In the genomic region with DNA sequence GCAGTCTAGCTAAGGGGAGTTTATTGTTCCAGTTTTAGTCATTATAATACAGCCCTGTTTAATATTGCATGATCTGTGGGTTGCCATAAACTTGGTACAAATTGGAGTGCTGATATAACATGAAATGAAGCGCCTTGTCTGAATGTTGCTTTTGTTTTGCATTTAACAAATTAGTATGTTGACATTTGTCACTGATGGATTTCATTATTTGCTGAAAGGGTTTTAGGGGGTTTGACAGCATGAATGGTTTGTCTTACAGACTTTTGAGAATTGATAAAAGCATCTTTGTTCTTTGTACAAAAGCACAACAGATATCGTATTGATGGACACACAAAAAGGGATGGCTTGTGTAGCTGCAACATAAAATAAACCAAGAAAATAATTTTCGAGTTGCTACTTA, we compare ENCODE assay signal across 19 cellular contexts.
A peak's percentile ranks its signal among the peaks of the same experiment; 100 is the strongest.
DNase-seq lines count a peak whose midpoint lies in the region; ATAC-seq and TF ChIP-seq lines count a peak whose summit lies in the region.
"Had no signal": no experiment of that assay in that cellular context is flagged by ENCODE, and none has a peak within 500 bp of the region (broad histone marks: within the 10 kb centered on the region; RNA-seq: fewer than 3 reads in every experiment).

No MANE protein-coding gene starts in this region.

- no peaks in the 10 kb centered on the region for H3K9me3 Mint-ChIP-seq in HFFc6
- H3K9me3 Mint-ChIP-seq: activated CD8-positive, alpha-beta T cell treated with anti-CD3 and anti-CD28 coated beads for 36 hours; CD4-positive, CD25-positive, alpha-beta regulatory T cell had no signal

- peak overlapping the region; percentile 75 for H3K4me2 ChIP-seq in skeletal muscle satellite cell (ENCODE audit: low read length)

- peaks cover 83% of the 10 kb centered on the region for H3K4me1 Mint-ChIP-seq in HFFc6 (ENCODE audit: low read depth)

- ATAC-seq in GM18858 (IDR thresholded peaks at IDR 0.05; ENCODE audit: unreplicated experiment) (no peak), GM21423 (IDR thresholded peaks at IDR 0.05; ENCODE audit: unreplicated experiment) (no peak), GM19328 (IDR thresholded peaks at IDR 0.05; ENCODE audit: unreplicated experiment) (no peak)
- ATAC-seq: activated CD4-positive, CD25-positive, alpha-beta regulatory T cell treated with anti-CD3 and anti-CD28 coated beads, Interleukin-2, amount 50 U/mL, for 24 hours; activated CD8-positive, alpha-beta T cell treated with anti-CD3 and anti-CD28 coated beads for 36 hours; K562 had no signal

- H3K9me3 ChIP-seq in skeletal muscle satellite cell (replicated peaks; ENCODE audit: low read length): no peaks in the 10 kb centered on the region
- no peaks in the 10 kb centered on the region for H3K9me3 ChIP-seq in SJCRH30 (replicated peaks)

- no peaks in the 10 kb centered on the region for H3K36me3 Mint-ChIP-seq in HFFc6 (ENCODE audit: low read depth)

- peak overlapping the region; percentile 85 for H3K27ac Mint-ChIP-seq in HFFc6
- H3K27ac Mint-ChIP-seq: activated CD8-positive, alpha-beta T cell treated with anti-CD3 and anti-CD28 coated beads for 36 hours; CD4-positive, CD25-positive, alpha-beta regulatory T cell had no signal

- H3K4me1 ChIP-seq in skeletal muscle satellite cell (ENCODE audit: control insufficient read depth, insufficient read depth, low read length): peaks cover 72% of the 10 kb centered on the region
- peaks cover 26% of the 10 kb centered on the region for H3K4me1 ChIP-seq in SJCRH30

- peak overlapping the region; percentile 81 for H3K9ac ChIP-seq in skeletal muscle satellite cell (ENCODE audit: low read depth, low read length)

- H3K27me3 ChIP-seq in layer of hippocampus (ENCODE audit: control insufficient read depth, insufficient read depth, low read length): no peaks in the 10 kb centered on the region
- H3K27me3 ChIP-seq in skeletal muscle satellite cell (ENCODE audit: control insufficient read depth, insufficient read depth, low read length): no peaks in the 10 kb centered on the region
- H3K27me3 ChIP-seq in SJCRH30: no peaks in the 10 kb centered on the region

- peaks cover 2% of the 10 kb centered on the region; the same call in 1 of the 2 replicates for H3K27me3 Mint-ChIP-seq in HFFc6 (ENCODE audit: insufficient read depth)
- H3K27me3 Mint-ChIP-seq: activated CD8-positive, alpha-beta T cell treated with anti-CD3 and anti-CD28 coated beads for 36 hours; CD4-positive, CD25-positive, alpha-beta regulatory T cell had no signal

- H3K36me3 ChIP-seq in skeletal muscle satellite cell (ENCODE audit: insufficient read depth, low read length) (no peaks in the 10 kb centered on the region), SJCRH30 (no peaks in the 10 kb centered on the region)

- no peak for TF ChIP-seq CTCF in HFFc6 (IDR thresholded peaks at IDR 0.05)

- peak overlapping the region; percentile 81 for H3K4me3 Mint-ChIP-seq in HFFc6
- H3K4me3 Mint-ChIP-seq: activated CD8-positive, alpha-beta T cell treated with anti-CD3 and anti-CD28 coated beads for 36 hours; CD4-positive, CD25-positive, alpha-beta regulatory T cell had no signal

- DNase-seq in HFFc6 (no peak), SJCRH30 (no peak)
- DNase-seq: activated CD8-positive, alpha-beta T cell treated with anti-CD3 and anti-CD28 coated beads for 36 hours; activated gamma-delta T cell; CD4-positive, CD25-positive, alpha-beta regulatory T cell; MM.1S; NCI-H146; NCI-H774; OCI-M1; retina; Right ventricle myocardium superior had no signal

- H3K4me3 ChIP-seq in skeletal muscle satellite cell (ENCODE audit: low read length) (peak overlapping the region; percentile 38), SJCRH30 (no peak overlapping the region)
- H3K4me3 ChIP-seq: K562 had no signal

- peak overlapping the region; percentile 92 for H3K27ac ChIP-seq in angular gyrus (ENCODE audit: low read depth, low read length)
- peak overlapping the region; percentile 75 for H3K27ac ChIP-seq in layer of hippocampus (ENCODE audit: low read depth, low read length)
- H3K27ac ChIP-seq in SJCRH30: no peak overlapping the region
